Comparison of ENCODE assay signal across 8 cellular contexts in genomic region chr7:134645935-134646334, GRCh38. TPM values are rescaled to one million over a fixed set of nuclear protein-coding genes. Genes with fewer than 3 reads are reported as not detected.
A peak's percentile ranks its signal among the peaks of the same experiment; 100 is the strongest.
DNase-seq lines count a peak whose midpoint lies in the region; TF ChIP-seq lines count a peak whose summit lies in the region.

No MANE protein-coding gene starts in this region.

- peaks cover 2% of the 10 kb centered on the region for H3F3A ChIP-seq in smooth muscle cell (ENCODE audit: low read depth)

- DNase-seq in DMS53 (lab: John Stamatoyannopoulos, UW) (peak; percentile 40), DMS53 treated with DMSO at 0.1 percent for 48 hours (lab: John Stamatoyannopoulos, UW; ENCODE audit: unreplicated experiment) (no peak), RPMI7951 (ENCODE audit: low read depth) (peak; percentile 35), foreskin melanocyte (peak; percentile 22), smooth muscle cell (lab: John Stamatoyannopoulos, UW; ENCODE audit: unreplicated experiment) (no peak), SW480 (ENCODE audit: low spot score) (no peak), NCI-H774 (lab: John Stamatoyannopoulos, UW) (no peak), activated T-cell treated with anti-CD3 and anti-CD28 coated beads for 4 hours (no peak)

- H3K9me3 ChIP-seq in smooth muscle cell (replicated peaks; ENCODE audit: low read depth): no peaks in the 10 kb centered on the region

- H4K20me1 ChIP-seq in smooth muscle cell (ENCODE audit: low read depth): no peaks in the 10 kb centered on the region

- H3K79me2 ChIP-seq in smooth muscle cell (ENCODE audit: low read depth): peaks cover 34% of the 10 kb centered on the region

- H3K9ac ChIP-seq in smooth muscle cell (ENCODE audit: low read depth): peak overlapping the region; percentile 93

- H3K36me3 ChIP-seq in smooth muscle cell (ENCODE audit: low read depth): no peaks in the 10 kb centered on the region

- no peaks in the 10 kb centered on the region for H3K27me3 ChIP-seq in smooth muscle cell (ENCODE audit: low read depth)

- TF ChIP-seq CTCF in smooth muscle cell (IDR thresholded peaks at IDR 0.05; ENCODE audit: borderline replicate concordance, insufficient read depth, poor library complexity, severe bottlenecking): no peak

- peak overlapping the region; percentile 90 for H3K27ac ChIP-seq in smooth muscle cell (ENCODE audit: low read depth)

- WGBS in smooth muscle cell (ENCODE audit: low lambda C conversion rate): 11% methylated on average over 8 of the region's 8 CpGs

- H3K4me1 ChIP-seq in smooth muscle cell (ENCODE audit: low read depth): peaks cover 9% of the 10 kb centered on the region

- H2AFZ ChIP-seq in smooth muscle cell (ENCODE audit: low read depth): peak overlapping the region; percentile 35

- peak overlapping the region; percentile 89 for H3K4me3 ChIP-seq in smooth muscle cell

- peak overlapping the region; percentile 96 for H3K4me2 ChIP-seq in smooth muscle cell

RNA-seq across cellular contexts. Expression of gene BPGM, which starts 0.7 kb away (rescaled TPM):
- total RNA-seq in RPMI7951 (2014; rRNA removed; shearing (Covaris generic)): 36.3 and 44.5 TPM in 2 replicates
- 65.1 and 73.2 TPM in 2 replicates for total RNA-seq in smooth muscle cell
- 53.8 and 76.9 TPM in 2 replicates for polyA plus RNA-seq in smooth muscle cell

Comparison
In these comparisons a context has a peak if more than half of its experiments do, and no peak if none do; other contexts are left out.
1. DNase-seq: peak in DMS53 (single experiment), RPMI7951 (single experiment) and foreskin melanocyte (single experiment); none in DMS53 treated with DMSO at 0.1 percent for 48 hours (single experiment), smooth muscle cell (single experiment), SW480 (single experiment), NCI-H774 (single experiment) and activated T-cell treated with anti-CD3 and anti-CD28 coated beads for 4 hours (single experiment).